Comparison of ENCODE assay signal across 10 cellular contexts in the genomic region with DNA sequence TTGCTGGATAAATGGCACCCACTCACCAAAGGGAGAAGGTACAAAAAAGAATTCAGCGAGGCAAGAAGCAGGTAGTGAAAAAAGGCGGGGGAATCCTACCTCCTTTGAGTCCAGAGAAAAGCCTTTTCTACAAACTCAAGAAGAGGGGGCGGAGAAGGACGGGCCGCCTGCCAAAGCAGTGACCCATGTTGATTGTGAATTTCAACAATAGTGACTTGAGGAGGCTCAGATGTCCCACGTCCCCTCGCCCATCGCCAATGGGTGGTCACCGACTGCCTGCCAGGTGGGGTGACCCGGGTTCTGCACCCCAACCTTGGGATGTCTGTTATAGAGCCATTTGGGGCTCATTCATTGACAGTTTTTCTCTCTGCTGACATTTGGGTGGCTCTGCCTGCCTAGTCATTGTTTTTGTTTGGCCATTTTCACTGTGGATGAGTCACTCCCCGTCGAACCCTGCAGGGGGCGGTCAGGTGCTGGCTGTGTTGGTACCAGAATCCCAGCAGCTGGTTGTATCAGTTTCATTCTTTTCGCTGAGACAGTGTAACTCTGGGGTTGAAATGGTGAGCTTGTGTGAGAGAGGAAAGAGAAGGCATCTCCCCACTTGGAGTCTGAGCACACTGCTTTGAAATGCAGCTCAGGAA.
DNase-seq lines count a peak whose midpoint lies in the region; ATAC-seq, FAIRE-seq and TF ChIP-seq lines count a peak whose summit lies in the region.
"Had no signal": no experiment of that assay in that cellular context is flagged by ENCODE, and none has a peak within 500 bp of the region (broad histone marks: within the 10 kb centered on the region; RNA-seq: fewer than 3 reads in every experiment).

No MANE protein-coding gene starts in this region.

- no peak overlapping the region for H3K27ac Mint-ChIP-seq in Calu3 (ENCODE audit: unreplicated experiment)

- no peaks in the 10 kb centered on the region for H3K36me3 Mint-ChIP-seq in Calu3 (ENCODE audit: insufficient read depth, unreplicated experiment)
- H3K36me3 Mint-ChIP-seq: naive B cell had no signal

- no peaks in the 10 kb centered on the region for H3K27me3 Mint-ChIP-seq in Calu3 (ENCODE audit: unreplicated experiment)

- H3K27me3 ChIP-seq in mammary epithelial cell (ENCODE audit: insufficient read depth, low read length): peaks cover 2% of the 10 kb centered on the region

- in situ Hi-C loops in mammary epithelial cell (cut with MboI; ENCODE audit: low sequenced_read_pairs in 2 of 2) (loop anchor here (5.0 to 25.0 kb wide), 3 partner anchors 210 to 510 kb away; no protein-coding TSS in a partner anchor), ACHN (cut with HindIII; ENCODE audit: low pct_ligation_motif_present, low pct_unique_long_range_greater_than_20kb, low sequenced_read_pairs) (no loop called here)

- H3K4me1 ChIP-seq in mammary epithelial cell (ENCODE audit: insufficient read depth, low read length): no peaks in the 10 kb centered on the region

- H4K20me1 ChIP-seq in mammary epithelial cell (ENCODE audit: insufficient read depth, low read length): no peaks in the 10 kb centered on the region

- no peak for TF ChIP-seq CTCF in Calu3 (IDR thresholded peaks at IDR 0.05; ENCODE audit: unreplicated experiment)
- TF ChIP-seq CTCF in mammary epithelial cell (conservative IDR thresholded peaks at IDR 0.05 in 1 of 2, IDR thresholded peaks at IDR 0.05 in 1 of 2; ENCODE audit: extremely low read depth in 1 of 2, insufficient read depth in 1 of 2, low read depth in 1 of 2, low read length in 2 of 2): peak; percentile 72 to 82

- no peak for ATAC-seq in GM21447 (IDR thresholded peaks at IDR 0.05; ENCODE audit: unreplicated experiment)
- no peak for ATAC-seq in HG02840 (IDR thresholded peaks at IDR 0.05; ENCODE audit: low FRiP score, unreplicated experiment)

- H3K4me3 ChIP-seq in mammary epithelial cell (replicated peaks in 1 of 3; ENCODE audit: insufficient read depth in 1 of 3, low read depth in 2 of 3, low read length in 3 of 3): no peak overlapping the region
- H3K4me3 ChIP-seq: SK-N-MC had no signal

- 67% methylated on average over 14 of the region's 14 CpGs for WGBS in mammary epithelial cell (ENCODE audit: low coverage, missing lambda C conversion rate)

- H3K9me3 ChIP-seq in mammary epithelial cell (replicated peaks; ENCODE audit: insufficient read depth, low read length): no peaks in the 10 kb centered on the region

- H3K9ac ChIP-seq in mammary epithelial cell (ENCODE audit: insufficient read depth, low read length): no peak overlapping the region

- CTCF ChIA-PET in Calu3 (lab: Charles Lee) (interaction anchor here (0.7 kb wide), 1 partner anchor 210 kb away, joined by 4 read pairs; no protein-coding TSS in a partner anchor), mammary epithelial cell (lab: Charles Lee; ENCODE audit: low non-redundant PET) (interaction anchor here (0.5 to 1.1 kb wide), 2 partner anchors 41 to 492 kb away, joined by 3 to 11 read pairs; no protein-coding TSS in a partner anchor)

- peak; percentile 43 for DNase-seq in Calu3
- DNase-seq in GM19239 (ENCODE audit: insufficient read length, low spot score): peak; percentile 17
- DNase-seq in NCI-H2196 (lab: John Stamatoyannopoulos, UW; ENCODE audit: unreplicated experiment): peak; percentile 33
- DNase-seq in mammary epithelial cell: peak; percentile 56
- peak; percentile 57 for DNase-seq in midbrain (lab: John Stamatoyannopoulos, UW)
- no peak for DNase-seq in ACHN
- DNase-seq: naive B cell had no signal

- no peaks in the 10 kb centered on the region for H3K36me3 ChIP-seq in mammary epithelial cell (ENCODE audit: insufficient read depth, low read length)

- H3K27ac ChIP-seq in mammary epithelial cell (ENCODE audit: insufficient read depth, low read depth, low read length): no peak overlapping the region
- H3K27ac ChIP-seq: SK-N-MC had no signal

- peaks cover 9% of the 10 kb centered on the region for H3K4me1 Mint-ChIP-seq in Calu3 (ENCODE audit: low read depth, unreplicated experiment)
- H3K4me1 Mint-ChIP-seq: naive B cell had no signal

- intact Hi-C loops in Calu3 (cut with micrococcal nuclease; ENCODE audit: unreplicated experiment) (loop anchor here (10.0 kb wide), 1 partner anchor 497 kb away; no protein-coding TSS in a partner anchor), mammary epithelial cell (cut with micrococcal nuclease) (loop anchor here (1.0 to 10.0 kb wide), 4 partner anchors 317 to 580 kb away; no protein-coding TSS in a partner anchor)

- no peaks in the 10 kb centered on the region for H3K9me3 Mint-ChIP-seq in Calu3 (ENCODE audit: low read depth, unreplicated experiment)

- BruUV-seq in Calu3 (replicated peaks; lab: Mats Ljungman, UMichigan): no TSS peak
- BruUV-seq in mammary epithelial cell (replicated peaks; lab: Mats Ljungman, UMichigan): no TSS peak

- no peaks in the 10 kb centered on the region for H3K79me2 ChIP-seq in mammary epithelial cell (ENCODE audit: insufficient read depth, low read length)

- dilution Hi-C loops in mammary epithelial cell (cut with HindIII; ENCODE audit: low sequenced_read_pairs): loop anchor here (5.0 kb wide), 1 partner anchor 95 kb away; no protein-coding TSS in a partner anchor

- FAIRE-seq in GM19239 (lab: Jason Lieb, UNC): peak; percentile 47

- H2AFZ ChIP-seq in mammary epithelial cell (ENCODE audit: low read depth, low read length): no peak overlapping the region

- no peak overlapping the region for H3K4me3 Mint-ChIP-seq in Calu3 (ENCODE audit: low read depth, unreplicated experiment)
- H3K4me3 Mint-ChIP-seq: naive B cell had no signal

- H3K4me2 ChIP-seq in mammary epithelial cell (ENCODE audit: insufficient read depth, low read depth, low read length): no peak overlapping the region
